1 cellular context compared by ENCODE assay signal in the genomic region with DNA sequence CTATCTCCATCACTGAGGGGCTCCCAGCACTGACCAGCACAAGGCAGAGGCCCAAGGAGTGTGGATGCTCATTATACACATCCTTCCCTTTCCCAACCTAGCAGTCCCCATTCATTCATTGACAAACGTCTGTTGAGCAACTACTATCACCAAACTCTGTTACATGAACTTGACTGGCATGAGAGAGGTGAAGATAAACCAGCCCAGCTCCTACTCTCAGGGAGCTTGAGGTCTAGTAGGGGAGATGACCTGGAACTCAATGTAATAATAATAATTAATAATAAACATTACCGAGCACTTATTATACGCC.
TF ChIP-seq lines count a peak whose summit lies in the region.

No MANE protein-coding gene starts in this region.

TF ChIP-seq in H1, 55 proteins besides CTCF, POLR2A, EP300 and RAD21:
- no peak for TF ChIP-seq RXRA (IDR thresholded peaks at IDR 0.05; ENCODE audit: insufficient read depth, low read depth, low read length)
- no peak for TF ChIP-seq KDM5A (IDR thresholded peaks at IDR 0.05; ENCODE audit: low read length)
- TF ChIP-seq POU5F1 (IDR thresholded peaks at IDR 0.05; ENCODE audit: low read depth, low read length) = no peak
- no peak for TF ChIP-seq KDM4A (IDR thresholded peaks at IDR 0.05; ENCODE audit: low read depth, low read length, severe bottlenecking)
- TF ChIP-seq EGR1 (IDR thresholded peaks at IDR 0.05; ENCODE audit: borderline replicate concordance, low read depth, low read length) = no peak
- TF ChIP-seq SUZ12 (IDR thresholded peaks at IDR 0.05; ENCODE audit: low read length) = no peak
- TF ChIP-seq BACH1 (IDR thresholded peaks at IDR 0.05; ENCODE audit: low read length) = no peak
- TF ChIP-seq SP4 (IDR thresholded peaks at IDR 0.05; ENCODE audit: low read length) = no peak
- TF ChIP-seq CBX5 (IDR thresholded peaks at IDR 0.05; ENCODE audit: low read depth, low read length) = no peak
- no peak for TF ChIP-seq SP2 (IDR thresholded peaks at IDR 0.05; ENCODE audit: low read length)
- TF ChIP-seq, protein P1, sequence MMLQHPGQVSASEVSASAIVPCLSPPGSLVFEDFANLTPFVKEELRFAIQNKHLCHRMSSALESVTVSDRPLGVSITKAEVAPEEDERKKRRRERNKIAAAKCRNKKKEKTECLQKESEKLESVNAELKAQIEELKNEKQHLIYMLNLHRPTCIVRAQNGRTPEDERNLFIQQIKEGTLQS (IDR thresholded peaks at IDR 0.05; ENCODE audit: insufficient read depth, low read depth, low read length) = no peak
TF ChIP-seq in H1: peak in this region for 0.
